2 cellular contexts compared by ENCODE assay signal in the genomic region with DNA sequence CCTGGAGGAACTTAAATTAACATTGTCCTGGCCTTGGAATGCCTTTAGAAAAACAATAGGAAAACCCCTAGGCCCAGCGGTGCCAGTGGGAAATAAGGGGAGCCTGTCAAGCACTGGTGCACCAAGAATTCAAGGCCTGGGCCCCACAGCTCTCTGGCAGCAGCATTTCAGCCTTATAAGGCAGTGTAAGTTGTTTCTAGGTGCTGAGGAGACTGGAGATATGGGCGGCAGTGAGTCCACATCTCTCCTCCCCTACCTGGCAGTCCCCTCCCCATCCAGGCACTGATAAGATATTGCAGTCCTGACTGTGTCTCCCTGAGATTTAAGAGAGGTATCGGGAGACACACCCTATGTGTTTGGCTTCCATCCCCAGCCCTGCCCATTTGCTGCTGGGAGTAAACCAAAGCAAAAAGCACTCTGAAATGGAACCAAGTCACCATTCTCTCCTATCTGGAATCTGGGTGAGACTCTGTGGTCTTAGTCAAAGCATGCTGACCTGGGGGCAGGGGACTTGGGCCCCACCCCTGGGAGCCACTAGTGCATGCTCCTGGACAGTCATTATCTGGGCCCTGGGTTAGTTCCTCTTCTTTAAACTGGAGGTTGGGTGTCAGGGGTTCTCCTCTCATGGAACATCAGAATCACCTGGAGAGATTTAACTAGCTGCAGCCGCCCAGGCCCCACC.
TF ChIP-seq lines count a peak whose summit lies in the region.

No MANE protein-coding gene starts in this region.

TF ChIP-seq in HepG2, 621 proteins besides CTCF, POLR2A, EP300 and RAD21:
- no peak for TF ChIP-seq ZNF10 (CRISPR knock-in tag; IDR thresholded peaks at IDR 0.05; ENCODE audit: borderline replicate concordance, low read depth)
- TF ChIP-seq MXD4 (CRISPR knock-in tag; IDR thresholded peaks at IDR 0.05), result no peak
- no peak for TF ChIP-seq ZNF138 (CRISPR knock-in tag; IDR thresholded peaks at IDR 0.05; ENCODE audit: low read depth)
- TF ChIP-seq, protein P1, sequence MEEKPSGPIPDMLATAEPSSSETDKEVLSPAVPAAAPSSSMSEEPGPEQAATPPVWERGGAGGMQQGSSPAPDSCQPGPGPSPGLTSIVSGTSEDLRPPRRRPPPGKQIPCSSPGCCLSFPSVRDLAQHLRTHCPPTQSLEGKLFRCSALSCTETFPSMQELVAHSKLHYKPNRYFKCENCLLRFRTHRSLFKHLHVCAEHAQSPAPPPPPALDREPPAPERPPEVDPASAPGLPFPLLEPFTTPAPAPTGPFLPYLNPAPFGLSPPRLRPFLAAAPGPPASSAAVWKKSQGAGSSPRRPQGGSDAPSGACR (CRISPR knock-in tag; IDR thresholded peaks at IDR 0.05), result no peak
- no peak for TF ChIP-seq ZNF143 (CRISPR knock-in tag; IDR thresholded peaks at IDR 0.05)
- TF ChIP-seq ZNF329 (CRISPR knock-in tag; IDR thresholded peaks at IDR 0.05; ENCODE audit: low read depth), result no peak
- no peak for TF ChIP-seq TP53 (CRISPR knock-in tag; conservative IDR thresholded peaks at IDR 0.05)

TF ChIP-seq in K562, 482 proteins besides CTCF, POLR2A, EP300 and RAD21 (continues in another document):
- TF ChIP-seq MAZ (CRISPR knock-in tag; conservative IDR thresholded peaks at IDR 0.05 in 1 of 2, IDR thresholded peaks at IDR 0.05 in 1 of 2), result 0 out of 4 replicates have a peak, but pooled peaks of 1 of the 2 experiments have one; percentile 12
- no peak for TF ChIP-seq ZSCAN32 (CRISPR knock-in tag; IDR thresholded peaks at IDR 0.05)
- TF ChIP-seq, protein P2, sequence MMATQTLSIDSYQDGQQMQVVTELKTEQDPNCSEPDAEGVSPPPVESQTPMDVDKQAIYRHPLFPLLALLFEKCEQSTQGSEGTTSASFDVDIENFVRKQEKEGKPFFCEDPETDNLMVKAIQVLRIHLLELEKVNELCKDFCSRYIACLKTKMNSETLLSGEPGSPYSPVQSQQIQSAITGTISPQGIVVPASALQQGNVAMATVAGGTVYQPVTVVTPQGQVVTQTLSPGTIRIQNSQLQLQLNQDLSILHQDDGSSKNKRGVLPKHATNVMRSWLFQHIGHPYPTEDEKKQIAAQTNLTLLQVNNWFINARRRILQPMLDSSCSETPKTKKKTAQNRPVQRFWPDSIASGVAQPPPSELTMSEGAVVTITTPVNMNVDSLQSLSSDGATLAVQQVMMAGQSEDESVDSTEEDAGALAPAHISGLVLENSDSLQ (IDR thresholded peaks at IDR 0.05), result 0 out of 2 replicates have a peak, but pooled peaks have one; percentile 6
- peak; percentile 53 to 75; a peak in 3 of 4 replicates for TF ChIP-seq KDM1A (IDR thresholded peaks at IDR 0.05)
- TF ChIP-seq, protein P3, sequence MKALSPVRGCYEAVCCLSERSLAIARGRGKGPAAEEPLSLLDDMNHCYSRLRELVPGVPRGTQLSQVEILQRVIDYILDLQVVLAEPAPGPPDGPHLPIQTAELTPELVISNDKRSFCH (CRISPR knock-in tag; IDR thresholded peaks at IDR 0.05), result no peak
- TF ChIP-seq, protein P3 (tag; IDR thresholded peaks at IDR 0.05), result 0 out of 2 replicates have a peak, but pooled peaks have one; percentile 24
- no peak for TF ChIP-seq U2AF1 (optimal IDR thresholded peaks at IDR 0.05; ENCODE audit: low read depth, low read length)
- no peak for TF ChIP-seq TGIF2 (CRISPR knock-in tag; IDR thresholded peaks at IDR 0.05)
- TF ChIP-seq CTBP1 (IDR thresholded peaks at IDR 0.05; ENCODE audit: borderline replicate concordance), result peak; percentile 99
- TF ChIP-seq ZNF197 (CRISPR knock-in tag; IDR thresholded peaks at IDR 0.05; ENCODE audit: low read depth), result no peak
- TF ChIP-seq TARDBP (IDR thresholded peaks at IDR 0.05), result peak; percentile 48; the same call in 1 of the 2 replicates
- TF ChIP-seq, protein P4, sequence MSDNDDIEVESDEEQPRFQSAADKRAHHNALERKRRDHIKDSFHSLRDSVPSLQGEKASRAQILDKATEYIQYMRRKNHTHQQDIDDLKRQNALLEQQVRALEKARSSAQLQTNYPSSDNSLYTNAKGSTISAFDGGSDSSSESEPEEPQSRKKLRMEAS (CRISPR knock-in tag; IDR thresholded peaks at IDR 0.05), result peak; percentile 62
- TF ChIP-seq, protein P5, sequence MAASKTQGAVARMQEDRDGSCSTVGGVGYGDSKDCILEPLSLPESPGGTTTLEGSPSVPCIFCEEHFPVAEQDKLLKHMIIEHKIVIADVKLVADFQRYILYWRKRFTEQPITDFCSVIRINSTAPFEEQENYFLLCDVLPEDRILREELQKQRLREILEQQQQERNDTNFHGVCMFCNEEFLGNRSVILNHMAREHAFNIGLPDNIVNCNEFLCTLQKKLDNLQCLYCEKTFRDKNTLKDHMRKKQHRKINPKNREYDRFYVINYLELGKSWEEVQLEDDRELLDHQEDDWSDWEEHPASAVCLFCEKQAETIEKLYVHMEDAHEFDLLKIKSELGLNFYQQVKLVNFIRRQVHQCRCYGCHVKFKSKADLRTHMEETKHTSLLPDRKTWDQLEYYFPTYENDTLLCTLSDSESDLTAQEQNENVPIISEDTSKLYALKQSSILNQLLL (CRISPR knock-in tag; IDR thresholded peaks at IDR 0.05; ENCODE audit: borderline replicate concordance), result no peak
- TF ChIP-seq TEAD4 (IDR thresholded peaks at IDR 0.05; ENCODE audit: low read length), result peak; percentile 50; the same call in 1 of the 2 replicates
- no peak for TF ChIP-seq TEAD4 (CRISPR knock-in tag; IDR thresholded peaks at IDR 0.05; ENCODE audit: borderline replicate concordance)
- TF ChIP-seq, protein P6, sequence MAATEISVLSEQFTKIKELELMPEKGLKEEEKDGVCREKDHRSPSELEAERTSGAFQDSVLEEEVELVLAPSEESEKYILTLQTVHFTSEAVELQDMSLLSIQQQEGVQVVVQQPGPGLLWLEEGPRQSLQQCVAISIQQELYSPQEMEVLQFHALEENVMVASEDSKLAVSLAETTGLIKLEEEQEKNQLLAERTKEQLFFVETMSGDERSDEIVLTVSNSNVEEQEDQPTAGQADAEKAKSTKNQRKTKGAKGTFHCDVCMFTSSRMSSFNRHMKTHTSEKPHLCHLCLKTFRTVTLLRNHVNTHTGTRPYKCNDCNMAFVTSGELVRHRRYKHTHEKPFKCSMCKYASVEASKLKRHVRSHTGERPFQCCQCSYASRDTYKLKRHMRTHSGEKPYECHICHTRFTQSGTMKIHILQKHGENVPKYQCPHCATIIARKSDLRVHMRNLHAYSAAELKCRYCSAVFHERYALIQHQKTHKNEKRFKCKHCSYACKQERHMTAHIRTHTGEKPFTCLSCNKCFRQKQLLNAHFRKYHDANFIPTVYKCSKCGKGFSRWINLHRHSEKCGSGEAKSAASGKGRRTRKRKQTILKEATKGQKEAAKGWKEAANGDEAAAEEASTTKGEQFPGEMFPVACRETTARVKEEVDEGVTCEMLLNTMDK (IDR thresholded peaks at IDR 0.05; ENCODE audit: borderline replicate concordance, insufficient read depth, low read depth, low read length, poor library complexity, severe bottlenecking), result no peak
- peak; percentile 32; the same call in 1 of the 2 replicates for TF ChIP-seq ARID1B (IDR thresholded peaks at IDR 0.05)
- TF ChIP-seq, protein P7, sequence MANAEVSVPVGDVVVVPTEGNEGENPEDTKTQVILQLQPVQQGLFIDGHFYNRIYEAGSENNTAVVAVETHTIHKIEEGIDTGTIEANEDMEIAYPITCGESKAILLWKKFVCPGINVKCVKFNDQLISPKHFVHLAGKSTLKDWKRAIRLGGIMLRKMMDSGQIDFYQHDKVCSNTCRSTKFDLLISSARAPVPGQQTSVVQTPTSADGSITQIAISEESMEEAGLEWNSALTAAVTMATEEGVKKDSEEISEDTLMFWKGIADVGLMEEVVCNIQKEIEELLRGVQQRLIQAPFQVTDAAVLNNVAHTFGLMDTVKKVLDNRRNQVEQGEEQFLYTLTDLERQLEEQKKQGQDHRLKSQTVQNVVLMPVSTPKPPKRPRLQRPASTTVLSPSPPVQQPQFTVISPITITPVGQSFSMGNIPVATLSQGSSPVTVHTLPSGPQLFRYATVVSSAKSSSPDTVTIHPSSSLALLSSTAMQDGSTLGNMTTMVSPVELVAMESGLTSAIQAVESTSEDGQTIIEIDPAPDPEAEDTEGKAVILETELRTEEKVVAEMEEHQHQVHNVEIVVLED (CRISPR knock-in tag; IDR thresholded peaks at IDR 0.05), result no peak
- TF ChIP-seq RNF2 (IDR thresholded peaks at IDR 0.05), result no peak
- TF ChIP-seq MTA3 (IDR thresholded peaks at IDR 0.05; ENCODE audit: borderline replicate concordance), result peak; percentile 62; the same call in 1 of the 2 replicates
- TF ChIP-seq DPF2 (IDR thresholded peaks at IDR 0.05), result 0 out of 2 replicates have a peak, but pooled peaks have one; percentile 18
- no peak for TF ChIP-seq KLF16 (IDR thresholded peaks at IDR 0.05)
- peak; percentile 79 for TF ChIP-seq ZEB2 (IDR thresholded peaks at IDR 0.05)
- TF ChIP-seq PYGO2 (tag; IDR thresholded peaks at IDR 0.05), result no peak
- peak; percentile 14; the same call in 1 of the 2 replicates for TF ChIP-seq PML (IDR thresholded peaks at IDR 0.05; ENCODE audit: low read length)
- TF ChIP-seq, protein P8, sequence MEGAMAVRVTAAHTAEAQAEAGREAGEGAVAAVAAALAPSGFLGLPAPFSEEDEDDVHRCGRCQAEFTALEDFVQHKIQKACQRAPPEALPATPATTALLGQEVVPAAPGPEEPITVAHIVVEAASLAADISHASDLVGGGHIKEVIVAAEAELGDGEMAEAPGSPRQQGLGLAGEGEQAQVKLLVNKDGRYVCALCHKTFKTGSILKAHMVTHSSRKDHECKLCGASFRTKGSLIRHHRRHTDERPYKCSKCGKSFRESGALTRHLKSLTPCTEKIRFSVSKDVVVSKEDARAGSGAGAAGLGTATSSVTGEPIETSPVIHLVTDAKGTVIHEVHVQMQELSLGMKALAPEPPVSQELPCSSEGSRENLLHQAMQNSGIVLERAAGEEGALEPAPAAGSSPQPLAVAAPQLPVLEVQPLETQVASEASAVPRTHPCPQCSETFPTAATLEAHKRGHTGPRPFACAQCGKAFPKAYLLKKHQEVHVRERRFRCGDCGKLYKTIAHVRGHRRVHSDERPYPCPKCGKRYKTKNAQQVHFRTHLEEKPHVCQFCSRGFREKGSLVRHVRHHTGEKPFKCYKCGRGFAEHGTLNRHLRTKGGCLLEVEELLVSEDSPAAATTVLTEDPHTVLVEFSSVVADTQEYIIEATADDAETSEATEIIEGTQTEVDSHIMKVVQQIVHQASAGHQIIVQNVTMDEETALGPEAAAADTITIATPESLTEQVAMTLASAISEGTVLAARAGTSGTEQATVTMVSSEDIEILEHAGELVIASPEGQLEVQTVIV (CRISPR knock-in tag; IDR thresholded peaks at IDR 0.05; ENCODE audit: borderline replicate concordance), result no peak
- no peak for TF ChIP-seq CHD2 (IDR thresholded peaks at IDR 0.05; ENCODE audit: low read depth, low read length)
- no peak for TF ChIP-seq NCOA1 (IDR thresholded peaks at IDR 0.05; ENCODE audit: low read depth)
- TF ChIP-seq ZNF644 (tag; IDR thresholded peaks at IDR 0.05; ENCODE audit: low read depth), result no peak
- peak; percentile 45; the same call in 1 of the 2 replicates for TF ChIP-seq GATA2 (CRISPR knock-in tag; IDR thresholded peaks at IDR 0.05)
- no peak; the same call in 1 of the 2 replicates for TF ChIP-seq JUND (IDR thresholded peaks at IDR 0.05; ENCODE audit: borderline replicate concordance, low read depth, low read length)
- TF ChIP-seq JUND (tag; IDR thresholded peaks at IDR 0.05; ENCODE audit: borderline replicate concordance, low read depth, low read length), result peak; percentile 50; the same call in 1 of the 3 replicates
- no peak for TF ChIP-seq GTF2F1 (IDR thresholded peaks at IDR 0.05; ENCODE audit: low read depth, low read length)
- no peak for TF ChIP-seq BRD9 (IDR thresholded peaks at IDR 0.05; ENCODE audit: low read depth, partially characterized antibody)
- no peak for TF ChIP-seq ZBTB8A (IDR thresholded peaks at IDR 0.05; ENCODE audit: partially characterized antibody)
- TF ChIP-seq RB1 (IDR thresholded peaks at IDR 0.05; ENCODE audit: low read depth), result peak; percentile 46; the same call in 1 of the 2 replicates
- TF ChIP-seq NRF1 (conservative IDR thresholded peaks at IDR 0.05 in 1 of 2, IDR thresholded peaks at IDR 0.05 in 1 of 2), result peak in 1 of 2 experiments; percentile 56; a peak in 2 of 4 replicates
- TF ChIP-seq TRIM28 (IDR thresholded peaks at IDR 0.05), result no peak
- no peak for TF ChIP-seq PHB (CRISPR knock-in tag; IDR thresholded peaks at IDR 0.05)
- no peak for TF ChIP-seq HNRNPUL1 (IDR thresholded peaks at IDR 0.05; ENCODE audit: low read length)
- TF ChIP-seq SRF (CRISPR knock-in tag; IDR thresholded peaks at IDR 0.05), result peak in 1 of 2 experiments; percentile 96; a peak in 2 of 4 replicates
- TF ChIP-seq NCOA6 (IDR thresholded peaks at IDR 0.05), result no peak
- TF ChIP-seq, protein P9, sequence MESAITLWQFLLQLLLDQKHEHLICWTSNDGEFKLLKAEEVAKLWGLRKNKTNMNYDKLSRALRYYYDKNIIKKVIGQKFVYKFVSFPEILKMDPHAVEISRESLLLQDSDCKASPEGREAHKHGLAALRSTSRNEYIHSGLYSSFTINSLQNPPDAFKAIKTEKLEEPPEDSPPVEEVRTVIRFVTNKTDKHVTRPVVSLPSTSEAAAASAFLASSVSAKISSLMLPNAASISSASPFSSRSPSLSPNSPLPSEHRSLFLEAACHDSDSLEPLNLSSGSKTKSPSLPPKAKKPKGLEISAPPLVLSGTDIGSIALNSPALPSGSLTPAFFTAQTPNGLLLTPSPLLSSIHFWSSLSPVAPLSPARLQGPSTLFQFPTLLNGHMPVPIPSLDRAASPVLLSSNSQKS (CRISPR knock-in tag; IDR thresholded peaks at IDR 0.05), result no peak
- peak; percentile 28; the same call in 1 of the 2 replicates for TF ChIP-seq MTA1 (IDR thresholded peaks at IDR 0.05; ENCODE audit: borderline replicate concordance)
- TF ChIP-seq SMARCA4 (IDR thresholded peaks at IDR 0.05), result peak; percentile 37; the same call in 1 of the 2 replicates
- TF ChIP-seq ETS2 (tag; IDR thresholded peaks at IDR 0.05; ENCODE audit: borderline replicate concordance, poor library complexity, severe bottlenecking), result no peak
- TF ChIP-seq KDM4B (IDR thresholded peaks at IDR 0.05; ENCODE audit: borderline replicate concordance in 2 of 2, low read depth in 1 of 2), result peak in 1 of 2 experiments; percentile 31; a peak in 1 of 4 replicates
- peak; percentile 41 to 98; a peak in 3 of 4 replicates for TF ChIP-seq RCOR1 (IDR thresholded peaks at IDR 0.05; ENCODE audit: borderline replicate concordance in 1 of 2, low read depth in 2 of 2, low read length in 2 of 2)
- TF ChIP-seq HDAC6 (IDR thresholded peaks at IDR 0.05; ENCODE audit: low read depth, low read length), result no peak
- no peak for TF ChIP-seq ZNF274 (IDR thresholded peaks at IDR 0.05; ENCODE audit: borderline replicate concordance, low read depth, low read length)
- TF ChIP-seq SOX6 (IDR thresholded peaks at IDR 0.05), result peak; percentile 26; the same call in 1 of the 2 replicates
- TF ChIP-seq, protein P10, sequence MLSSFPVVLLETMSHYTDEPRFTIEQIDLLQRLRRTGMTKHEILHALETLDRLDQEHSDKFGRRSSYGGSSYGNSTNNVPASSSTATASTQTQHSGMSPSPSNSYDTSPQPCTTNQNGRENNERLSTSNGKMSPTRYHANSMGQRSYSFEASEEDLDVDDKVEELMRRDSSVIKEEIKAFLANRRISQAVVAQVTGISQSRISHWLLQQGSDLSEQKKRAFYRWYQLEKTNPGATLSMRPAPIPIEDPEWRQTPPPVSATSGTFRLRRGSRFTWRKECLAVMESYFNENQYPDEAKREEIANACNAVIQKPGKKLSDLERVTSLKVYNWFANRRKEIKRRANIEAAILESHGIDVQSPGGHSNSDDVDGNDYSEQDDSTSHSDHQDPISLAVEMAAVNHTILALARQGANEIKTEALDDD (IDR thresholded peaks at IDR 0.05), result peak; percentile 88
- peak; percentile 58; the same call in 1 of the 2 replicates for TF ChIP-seq SMARCE1 (IDR thresholded peaks at IDR 0.05)
- TF ChIP-seq CBFA2T3 (IDR thresholded peaks at IDR 0.05), result peak; percentile 50
- TF ChIP-seq ZNF766 (CRISPR knock-in tag; conservative IDR thresholded peaks at IDR 0.05), result no peak
- peak; percentile 39; the same call in 1 of the 2 replicates for TF ChIP-seq SP1 (CRISPR knock-in tag; IDR thresholded peaks at IDR 0.05)
